ENCODE assay signal across 9 cellular contexts in genomic region chr3:102415553-102415952, GRCh38. TPM values are rescaled to one million over a fixed set of nuclear protein-coding genes. Genes with fewer than 3 reads are reported as not detected.
A peak's percentile ranks its signal among the peaks of the same experiment; 100 is the strongest.
DNase-seq lines count a peak whose midpoint lies in the region; ATAC-seq and TF ChIP-seq lines count a peak whose summit lies in the region.
"Had no signal": no experiment of that assay in that cellular context is flagged by ENCODE, and none has a peak within 500 bp of the region (broad histone marks: within the 10 kb centered on the region; RNA-seq: fewer than 3 reads in every experiment).

No MANE protein-coding gene starts in this region.

- no peaks in the 10 kb centered on the region for H3K79me2 ChIP-seq in PC-3 (ENCODE audit: low read length)

- ATAC-seq in GM19463 (IDR thresholded peaks at IDR 0.05; ENCODE audit: unreplicated experiment): peak; percentile 56
- ATAC-seq in PC-3: no peak

- peak overlapping the region in 7 of 11 experiments; percentile 8 to 33 (median 17); a peak in 8 of 22 replicates for H3K4me2 ChIP-seq in BLaER1 treated with 17β-estradiol and CSF1 and Interleukin-3, amounts not matched to agents 10 nM and 100 nM
- peak overlapping the region; percentile 59 for H3K4me2 ChIP-seq in PC-3 (ENCODE audit: low read length)

- no peaks in the 10 kb centered on the region for H4K20me1 ChIP-seq in BLaER1 treated with 17β-estradiol and CSF1 and Interleukin-3, amounts not matched to agents 10 nM and 100 nM
- no peaks in the 10 kb centered on the region for H4K20me1 ChIP-seq in PC-3 (ENCODE audit: low read length)

- no peak overlapping the region for H3K4me3 ChIP-seq in BLaER1 treated with 17β-estradiol and CSF1 and Interleukin-3, amounts not matched to agents 10 nM and 100 nM
- no peak overlapping the region for H3K4me3 ChIP-seq in PC-3 (ENCODE audit: low read length)
- H3K4me3 ChIP-seq in fibroblast of mammary gland (ENCODE audit: control insufficient read depth, low read depth, low read length): no peak overlapping the region
- H3K4me3 ChIP-seq in lower leg skin (ENCODE audit: low read depth, poor library complexity, severe bottlenecking): no peak overlapping the region

- POLR2A ChIA-PET in PC-3 (lab: Charles Lee; ENCODE audit: unreplicated experiment): no interaction called here

- no peak overlapping the region for H3K27ac ChIP-seq in BLaER1 treated with 17β-estradiol and CSF1 and Interleukin-3, amounts not matched to agents 10 nM and 100 nM
- no peak overlapping the region for H3K27ac ChIP-seq in PC-3 (ENCODE audit: low read length)
- H3K27ac ChIP-seq: epithelial cell of prostate had no signal

- H2AFZ ChIP-seq in PC-3 (ENCODE audit: low read length): peak overlapping the region; percentile 48; the same call in 1 of the 2 replicates

- no peaks in the 10 kb centered on the region for H3K4me1 ChIP-seq in BLaER1 treated with 17β-estradiol and CSF1 and Interleukin-3, amounts not matched to agents 10 nM and 100 nM
- peaks cover 7% of the 10 kb centered on the region for H3K4me1 ChIP-seq in PC-3 (ENCODE audit: insufficient read depth, low read length)

- TF ChIP-seq CTCF in PC-3 (conservative IDR thresholded peaks at IDR 0.05; ENCODE audit: low read depth, low read length) (no peak), fibroblast of mammary gland (conservative IDR thresholded peaks at IDR 0.05; ENCODE audit: control insufficient read depth, insufficient read depth, low read depth, low read length) (no peak), lower leg skin (IDR thresholded peaks at IDR 0.05) (no peak)

- intact Hi-C loops in PC-3 (cut with micrococcal nuclease) (no loop called here), lower leg skin (cut with DNase I; ENCODE audit: low total_unique reads) (no loop called here)

- BruUV-seq in PC-3 (replicated peaks; lab: Mats Ljungman, UMichigan): no TSS peak

- 43 to 44% methylated on average over 2 of the region's 2 CpGs for WGBS in lower leg skin, 2 donors

- CTCF ChIA-PET in PC-3 (lab: Charles Lee): interaction anchor here (0.8 kb wide), 1 partner anchor 42 kb away, joined by 3 read pairs; no protein-coding TSS in a partner anchor

- no peak for TF ChIP-seq POLR2A in lower leg skin (IDR thresholded peaks at IDR 0.05)

- no peaks in the 10 kb centered on the region for H3K36me3 ChIP-seq in BLaER1 treated with 17β-estradiol and CSF1 and Interleukin-3, amounts not matched to agents 10 nM and 100 nM
- H3K36me3 ChIP-seq in PC-3 (ENCODE audit: low read depth, low read length): no peaks in the 10 kb centered on the region

- H3K9ac ChIP-seq in BLaER1 treated with 17β-estradiol and CSF1 and Interleukin-3, amounts not matched to agents 10 nM and 100 nM: no peak overlapping the region
- no peak overlapping the region for H3K9ac ChIP-seq in PC-3 (ENCODE audit: low read length)

- H3K27me3 ChIP-seq in BLaER1 treated with 17β-estradiol and CSF1 and Interleukin-3, amounts not matched to agents 10 nM and 100 nM: no peaks in the 10 kb centered on the region
- no peaks in the 10 kb centered on the region for H3K27me3 ChIP-seq in PC-3 (ENCODE audit: low read length)

- H3F3A ChIP-seq in PC-3 (ENCODE audit: low read length, unreplicated experiment): no peaks in the 10 kb centered on the region

- H3K9me2 ChIP-seq in PC-3 (replicated peaks; ENCODE audit: low read length): no peaks in the 10 kb centered on the region

- no peaks in the 10 kb centered on the region for H3K9me3 ChIP-seq in BLaER1 treated with 17β-estradiol and CSF1 and Interleukin-3, amounts not matched to agents 10 nM and 100 nM (replicated peaks in 1 of 11)
- H3K9me3 ChIP-seq in PC-3 (ENCODE audit: low read length): no peaks in the 10 kb centered on the region

- DNase-seq in PC-3: no peak
- DNase-seq in fibroblast of mammary gland (ENCODE audit: low read depth): peak; percentile 8
- DNase-seq in GM03348 (ENCODE audit: low spot score): no peak
- no peak for DNase-seq in NCI-H1048 (lab: John Stamatoyannopoulos, UW)
- no peak for DNase-seq in lower leg skin (ENCODE audit: low spot score in 2 of 2)
- DNase-seq in NCI-H2196 (lab: John Stamatoyannopoulos, UW; ENCODE audit: unreplicated experiment): no peak

RNA-seq across cellular contexts. Expression of gene ZPLD1, which starts 19.3 kb away (rescaled TPM):
- total RNA-seq in PC-3 (2014; rRNA removed) (0.15 TPM in 1 of 2 replicates, not detected in the other), lower leg skin (1 to 10 TPM in 1 of 4 donors, under 1 TPM in 1, not detected in 2; 0.16 to 1.3 TPM)
